In genomic region chr5:91361055-91361701, GRCh38 we compare ENCODE assay signal across 12 cellular contexts. TPM values are rescaled to one million over a fixed set of nuclear protein-coding genes. Genes with fewer than 3 reads are reported as not detected.
DNase-seq lines count a peak whose midpoint lies in the region; ATAC-seq, FAIRE-seq and TF ChIP-seq lines count a peak whose summit lies in the region.
"Had no signal": no experiment of that assay in that cellular context is flagged by ENCODE, and none has a peak within 500 bp of the region (broad histone marks: within the 10 kb centered on the region; RNA-seq: fewer than 3 reads in every experiment).

No MANE protein-coding gene starts in this region.

- peaks cover 19% of the 10 kb centered on the region for H3K9me3 ChIP-seq in BLaER1
- H3K9me3 ChIP-seq: esophagus squamous epithelium, transverse colon had no signal

- H3K27me3 ChIP-seq in BLaER1, result no peaks in the 10 kb centered on the region
- H3K27me3 ChIP-seq: esophagus squamous epithelium, transverse colon had no signal

- H3K9ac ChIP-seq in BLaER1, result no peak overlapping the region

- H3K36me3 Mint-ChIP-seq in T-helper 2 cell treated with Interferon-gamma antibody and Interleukin-4, amounts not matched to agents 5 μg/mL and 100 μg/mL, for 36 hours (ENCODE audit: low read depth), result peaks cover 9% of the 10 kb centered on the region
- no peaks in the 10 kb centered on the region for H3K36me3 Mint-ChIP-seq in type B pancreatic cell

- H3K4me1 Mint-ChIP-seq in T-helper 2 cell treated with Interferon-gamma antibody and Interleukin-4, amounts not matched to agents 5 μg/mL and 100 μg/mL, for 36 hours (ENCODE audit: low read depth), result peaks cover 8% of the 10 kb centered on the region
- peaks cover 7% of the 10 kb centered on the region for H3K4me1 Mint-ChIP-seq in type B pancreatic cell (ENCODE audit: unreplicated experiment)

- no peaks in the 10 kb centered on the region for H3K36me3 ChIP-seq in BLaER1
- H3K36me3 ChIP-seq: esophagus squamous epithelium, transverse colon had no signal

- H3K4me3 Mint-ChIP-seq in T-helper 2 cell treated with Interferon-gamma antibody and Interleukin-4, amounts not matched to agents 5 μg/mL and 100 μg/mL, for 36 hours, result peak overlapping the region; percentile 11
- no peak overlapping the region for H3K4me3 Mint-ChIP-seq in type B pancreatic cell

- H3K27me3 Mint-ChIP-seq in T-helper 2 cell treated with Interferon-gamma antibody and Interleukin-4, amounts not matched to agents 5 μg/mL and 100 μg/mL, for 36 hours (ENCODE audit: low read depth), result peaks cover 24% of the 10 kb centered on the region
- no peaks in the 10 kb centered on the region for H3K27me3 Mint-ChIP-seq in type B pancreatic cell

- H4K20me1 ChIP-seq in BLaER1, result no peaks in the 10 kb centered on the region

- H3K27ac Mint-ChIP-seq in T-helper 2 cell treated with Interferon-gamma antibody and Interleukin-4, amounts not matched to agents 5 μg/mL and 100 μg/mL, for 36 hours, result peak overlapping the region; percentile 55
- H3K27ac Mint-ChIP-seq in type B pancreatic cell, result no peak overlapping the region

- no peak for FAIRE-seq in frontal cortex (lab: Jason Lieb, UNC)

- no peak overlapping the region for H3K27ac ChIP-seq in BLaER1
- H3K27ac ChIP-seq: esophagus squamous epithelium, transverse colon had no signal

- H3K4me3 ChIP-seq in BLaER1, result no peak overlapping the region
- H3K4me3 ChIP-seq: esophagus squamous epithelium, transverse colon had no signal

- peaks cover 17% of the 10 kb centered on the region for H3K9me3 Mint-ChIP-seq in T-helper 2 cell treated with Interferon-gamma antibody and Interleukin-4, amounts not matched to agents 5 μg/mL and 100 μg/mL, for 36 hours
- peaks cover 12% of the 10 kb centered on the region for H3K9me3 Mint-ChIP-seq in type B pancreatic cell

- peak; percentile 75 for ATAC-seq in GM19043 (IDR thresholded peaks at IDR 0.05; ENCODE audit: low read depth, unreplicated experiment)
- ATAC-seq in HG03039 (IDR thresholded peaks at IDR 0.05; ENCODE audit: unreplicated experiment), result peak; percentile 77

- peak overlapping the region; percentile 12 for H3K4me2 ChIP-seq in BLaER1

- no peak for DNase-seq in T-helper 2 cell treated with Interferon-gamma antibody and Interleukin-4, amounts not matched to agents 5 μg/mL and 100 μg/mL, for 36 hours (ENCODE audit: low spot score)
- DNase-seq in frontal cortex (ENCODE audit: low spot score in 2 of 2) (no peak), KG1 (lab: John Stamatoyannopoulos, UW) (no peak), type B pancreatic cell (ENCODE audit: extremely low spot score, unreplicated experiment) (no peak), SHP77 (lab: John Stamatoyannopoulos, UW) (no peak)
- DNase-seq: DMS53, esophagus squamous epithelium, NCI-H1092, transverse colon had no signal

- TF ChIP-seq CTCF in type B pancreatic cell (conservative IDR thresholded peaks at IDR 0.05), result no peak

- peaks cover 18% of the 10 kb centered on the region for H3K4me1 ChIP-seq in BLaER1

RNA-seq across cellular contexts. Expression of gene ARRDC3, which starts 21.9 kb away (rescaled TPM):
- total RNA-seq in frontal cortex, result 259 TPM
- 98.6 and 109 TPM in 2 replicates for total RNA-seq in type B pancreatic cell (ENCODE audit: low replicate concordance)
